27 cellular contexts compared by ENCODE assay signal in the genomic region with DNA sequence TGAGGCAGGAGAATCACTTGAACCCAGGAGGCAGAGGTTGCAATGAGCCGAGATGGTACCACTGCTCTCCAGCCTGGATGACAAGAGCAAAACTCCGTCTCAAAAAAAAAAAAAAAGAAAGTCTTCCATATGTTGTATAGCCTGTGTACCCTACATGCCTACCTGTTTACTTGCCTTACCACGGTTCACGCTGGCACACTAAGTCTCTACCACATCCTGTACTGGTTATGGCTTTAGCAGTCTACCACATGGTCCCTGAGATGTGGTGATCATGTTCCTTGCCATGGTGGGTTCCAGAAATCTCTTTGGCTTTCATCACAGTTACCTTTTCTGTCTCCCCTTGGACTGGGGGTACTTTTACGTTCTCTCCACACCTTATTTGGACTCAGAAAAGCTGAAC.
DNase-seq lines count a peak whose midpoint lies in the region; ATAC-seq and TF ChIP-seq lines count a peak whose summit lies in the region.
"Had no signal": no experiment of that assay in that cellular context is flagged by ENCODE, and none has a peak within 500 bp of the region (broad histone marks: within the 10 kb centered on the region; RNA-seq: fewer than 3 reads in every experiment).

No MANE protein-coding gene starts in this region.

- no peak overlapping the region for H3K4me3 Mint-ChIP-seq in CD4-positive, alpha-beta T cell
- H3K4me3 Mint-ChIP-seq in activated naive CD8-positive, alpha-beta T cell treated with anti-CD3 and anti-CD28 coated beads, Interleukin-2, amount 10 ng/mL, durations not matched to agents 7 days and 5 days, result no peak overlapping the region
- no peak overlapping the region for H3K4me3 Mint-ChIP-seq in natural killer cell
- H3K4me3 Mint-ChIP-seq: dendritic cell treated with granulocyte-macrophage colony-stimulating factor and Interleukin-4, amounts not matched to agents 40 ng/mL and 50 ng/mL, for 4 days; nephron progenitor cell; stimulated activated memory B cell treated with anti-CD40 and anti-IgM and Interleukin-4, amounts not matched to agents 10 μg/mL and 1 μg/mL and 100 μg/mL, for 72 hours had no signal

- peak in 1 of 10 experiments; percentile 9 for DNase-seq in CD4-positive, alpha-beta T cell
- no peak for DNase-seq in activated naive CD8-positive, alpha-beta T cell treated with anti-CD3 and anti-CD28 coated beads, Interleukin-2, amount 10 ng/mL, durations not matched to agents 7 days and 5 days
- DNase-seq in natural killer cell (no peak), cerebellum (ENCODE audit: low spot score) (no peak), GM03348 (ENCODE audit: low spot score) (no peak)
- DNase-seq: activated CD4-positive, CD25-positive, alpha-beta regulatory T cell treated with anti-CD3 and anti-CD28 coated beads, Interleukin-2, amount 50 U/mL, for 72 hours; activated CD8-positive, alpha-beta memory T cell treated with anti-CD3 and anti-CD28 coated beads, Interleukin-2, amount 50 U/mL, for 4 hours; activated effector memory CD4-positive, alpha-beta T cell treated with anti-CD3 and anti-CD28 coated beads, Interleukin-2, amount 50 U/mL, for 16 hours; amygdala; Kasumi-1; left lung; MV-4-11; NCI-H510A; nephron progenitor cell; NK-92 treated with Interleukin-12 subunit alpha and Interleukin-12 subunit beta, amount 100 ng/mL, for 24 hours; pancreas; SHP77; spleen; stimulated activated CD4-positive, alpha-beta T cell treated with anti-CD3 and anti-CD28 coated beads, Interleukin-2, amount 100 ng/mL, for 48 hours; SW 1271; testis had no signal

- CTCF ChIA-PET in CD4-positive, alpha-beta T cell (lab: Charles Lee), result no interaction called here

- H3K27me3 Mint-ChIP-seq in CD4-positive, alpha-beta T cell, result no peaks in the 10 kb centered on the region
- peaks cover 7% of the 10 kb centered on the region for H3K27me3 Mint-ChIP-seq in activated naive CD8-positive, alpha-beta T cell treated with anti-CD3 and anti-CD28 coated beads, Interleukin-2, amount 10 ng/mL, durations not matched to agents 7 days and 5 days
- peaks cover 8 to 40% of the 10 kb centered on the region in 2 donors for H3K27me3 Mint-ChIP-seq in natural killer cell (ENCODE audit: low read depth in 2 of 2)
- H3K27me3 Mint-ChIP-seq: dendritic cell treated with granulocyte-macrophage colony-stimulating factor and Interleukin-4, amounts not matched to agents 40 ng/mL and 50 ng/mL, for 4 days; stimulated activated memory B cell treated with anti-CD40 and anti-IgM and Interleukin-4, amounts not matched to agents 10 μg/mL and 1 μg/mL and 100 μg/mL, for 72 hours had no signal

- TF ChIP-seq CTCF in CD4-positive, alpha-beta T cell (IDR thresholded peaks at IDR 0.05), result no peak
- no peak for TF ChIP-seq CTCF in natural killer cell (IDR thresholded peaks at IDR 0.05)

- H3K9me3 Mint-ChIP-seq in CD4-positive, alpha-beta T cell, result no peaks in the 10 kb centered on the region
- peaks cover 2% of the 10 kb centered on the region for H3K9me3 Mint-ChIP-seq in activated naive CD8-positive, alpha-beta T cell treated with anti-CD3 and anti-CD28 coated beads, Interleukin-2, amount 10 ng/mL, durations not matched to agents 7 days and 5 days
- no peaks in the 10 kb centered on the region for H3K9me3 Mint-ChIP-seq in natural killer cell
- H3K9me3 Mint-ChIP-seq: dendritic cell treated with granulocyte-macrophage colony-stimulating factor and Interleukin-4, amounts not matched to agents 40 ng/mL and 50 ng/mL, for 4 days; nephron progenitor cell; stimulated activated memory B cell treated with anti-CD40 and anti-IgM and Interleukin-4, amounts not matched to agents 10 μg/mL and 1 μg/mL and 100 μg/mL, for 72 hours had no signal

- ATAC-seq in CD4-positive, alpha-beta T cell (ENCODE audit: poor library complexity), result peak; percentile 87
- ATAC-seq in GM18873 (IDR thresholded peaks at IDR 0.05; ENCODE audit: low FRiP score, unreplicated experiment), result peak; percentile 46
- ATAC-seq in activated naive CD8-positive, alpha-beta T cell treated with anti-CD3 and anti-CD28 coated beads, Interleukin-2, amount 10 ng/mL, durations not matched to agents 7 days and 5 days (ENCODE audit: low read depth), result peak; percentile 63
- ATAC-seq in natural killer cell, result peak in 2 of 3 donors; percentile 44 to 62
- ATAC-seq in HG03378 (IDR thresholded peaks at IDR 0.05; ENCODE audit: unreplicated experiment), result no peak
- ATAC-seq: left lung; pancreas; stimulated activated memory B cell treated with anti-CD40 and anti-IgM and Interleukin-4, amounts not matched to agents 10 μg/mL and 1 μg/mL and 100 μg/mL, for 72 hours had no signal

- no peak overlapping the region for H3K27ac ChIP-seq in CD4-positive, alpha-beta T cell (ENCODE audit: low read depth, low read length)
- H3K27ac ChIP-seq: left lung, pancreas, right atrium auricular region, spleen, testis, vagina had no signal

- POLR2A ChIA-PET in CD4-positive, alpha-beta T cell (lab: Charles Lee), result interaction anchor here (1.0 kb wide), 1 partner anchor 64 kb away, joined by 3 read pairs; a partner anchor contains a TSS
- POLR2A ChIA-PET in activated naive CD8-positive, alpha-beta T cell treated with anti-CD3 and anti-CD28 coated beads, Interleukin-2, amount 10 ng/mL, durations not matched to agents 7 days and 5 days (lab: Charles Lee), result no interaction called here

- no peaks in the 10 kb centered on the region for H3K36me3 Mint-ChIP-seq in CD4-positive, alpha-beta T cell (ENCODE audit: low read depth)
- peaks cover 8% of the 10 kb centered on the region for H3K36me3 Mint-ChIP-seq in activated naive CD8-positive, alpha-beta T cell treated with anti-CD3 and anti-CD28 coated beads, Interleukin-2, amount 10 ng/mL, durations not matched to agents 7 days and 5 days
- no peaks in the 10 kb centered on the region for H3K36me3 Mint-ChIP-seq in natural killer cell
- H3K36me3 Mint-ChIP-seq: stimulated activated memory B cell treated with anti-CD40 and anti-IgM and Interleukin-4, amounts not matched to agents 10 μg/mL and 1 μg/mL and 100 μg/mL, for 72 hours had no signal

- peaks cover 4% of the 10 kb centered on the region for H3K27me3 ChIP-seq in CD4-positive, alpha-beta T cell (ENCODE audit: control insufficient read depth, insufficient read depth, low read length)
- H3K27me3 ChIP-seq: left lung, pancreas, right atrium auricular region, spleen, testis, vagina had no signal

- peaks cover 26% of the 10 kb centered on the region for H3K4me1 Mint-ChIP-seq in CD4-positive, alpha-beta T cell (ENCODE audit: low read depth)
- H3K4me1 Mint-ChIP-seq in activated naive CD8-positive, alpha-beta T cell treated with anti-CD3 and anti-CD28 coated beads, Interleukin-2, amount 10 ng/mL, durations not matched to agents 7 days and 5 days, result peaks cover 11% of the 10 kb centered on the region
- H3K4me1 Mint-ChIP-seq in natural killer cell, result peaks cover 0 to 7% of the 10 kb centered on the region in 2 donors

- H3K9me3 ChIP-seq in CD4-positive, alpha-beta T cell (ENCODE audit: control insufficient read depth, low read length), result no peaks in the 10 kb centered on the region
- H3K9me3 ChIP-seq: left lung, pancreas, right atrium auricular region, spleen, testis, vagina had no signal

- intact Hi-C loops in CD4-positive, alpha-beta T cell (cut with DNase I, micrococcal nuclease), result no loop called here
- intact Hi-C loops in natural killer cell (cut with micrococcal nuclease), result no loop called here

- H3K27ac Mint-ChIP-seq in CD4-positive, alpha-beta T cell, result no peak overlapping the region
- no peak overlapping the region for H3K27ac Mint-ChIP-seq in activated naive CD8-positive, alpha-beta T cell treated with anti-CD3 and anti-CD28 coated beads, Interleukin-2, amount 10 ng/mL, durations not matched to agents 7 days and 5 days
- no peak overlapping the region for H3K27ac Mint-ChIP-seq in natural killer cell
- H3K27ac Mint-ChIP-seq: dendritic cell treated with granulocyte-macrophage colony-stimulating factor and Interleukin-4, amounts not matched to agents 40 ng/mL and 50 ng/mL, for 4 days; stimulated activated memory B cell treated with anti-CD40 and anti-IgM and Interleukin-4, amounts not matched to agents 10 μg/mL and 1 μg/mL and 100 μg/mL, for 72 hours had no signal
